In genomic region chr9:32384002-32384363, GRCh38 we compare ENCODE assay signal across 8 cellular contexts. TPM values are rescaled to one million over a fixed set of nuclear protein-coding genes. Genes with fewer than 3 reads are reported as not detected.
DNase-seq lines count a peak whose midpoint lies in the region; ATAC-seq and TF ChIP-seq lines count a peak whose summit lies in the region.

No MANE protein-coding gene starts in this region.

- H3K36me3 Mint-ChIP-seq in activated CD4-positive, alpha-beta T cell treated with anti-CD3 and anti-CD28 coated beads for 36 hours (ENCODE audit: low read depth): no peaks in the 10 kb centered on the region
- H3K36me3 Mint-ChIP-seq in activated naive CD8-positive, alpha-beta T cell treated with anti-CD3 and anti-CD28 coated beads for 36 hours: no peaks in the 10 kb centered on the region

- TF ChIP-seq CTCF in left lung (IDR thresholded peaks at IDR 0.05) (no peak), tibial nerve (IDR thresholded peaks at IDR 0.05) (no peak)

- H3K4me1 ChIP-seq in left lung: peaks cover 5 to 21% of the 10 kb centered on the region in 2 donors
- peaks cover 0 to 47% (median 6%) of the 10 kb centered on the region in 4 donors for H3K4me1 ChIP-seq in tibial nerve

- intact Hi-C loops in activated CD4-positive, alpha-beta T cell treated with anti-CD3 and anti-CD28 coated beads for 36 hours (cut with DNase I, micrococcal nuclease): loop anchor here (1.0 to 10.0 kb wide), 9 partner anchors 33 to 911 kb away; partner anchors contain the start of genes RIGI (in 2 of the 2), APTX (in 1 of the 2), B4GALT1 (in 1 of the 2) and NDUFB6 (in 1 of the 2)
- intact Hi-C loops in left lung (cut with DNase I): loop anchor here in 1 of 2 donors (10.0 kb wide), 1 partner anchor 191 kb away; the partner anchor contains the start of gene NDUFB6

- H3K4me3 ChIP-seq in left lung (peak overlapping the region; percentile 74 to 81), tibial nerve (peak overlapping the region; percentile 51 to 89 (median 83))

- H3K9me3 ChIP-seq in left lung: no peaks in the 10 kb centered on the region
- no peaks in the 10 kb centered on the region for H3K9me3 ChIP-seq in tibial nerve

- POLR2A ChIA-PET in activated CD4-positive, alpha-beta T cell treated with anti-CD3 and anti-CD28 coated beads for 36 hours (lab: Charles Lee): interaction anchor here (0.7 to 0.9 kb wide), 3 partner anchors 19 to 167 kb away, joined by 3 read pairs; no protein-coding TSS in a partner anchor

- DNase-seq in activated CD4-positive, alpha-beta T cell treated with anti-CD3 and anti-CD28 coated beads for 36 hours: no peak
- DNase-seq in activated CD4-positive, alpha-beta T cell treated with anti-CD3 and anti-CD28 coated beads, Interleukin-2, amount 50 U/mL, for 48 hours: no peak
- no peak for DNase-seq in activated naive CD8-positive, alpha-beta T cell treated with anti-CD3 and anti-CD28 coated beads for 36 hours
- DNase-seq in left lung (no peak), tibial nerve (ENCODE audit: low spot score in 2 of 2) (no peak), GM03348 (ENCODE audit: low spot score) (no peak), HuH-7.5 (ENCODE audit: low spot score) (no peak)

- peaks cover 16% of the 10 kb centered on the region for H3K4me1 Mint-ChIP-seq in activated CD4-positive, alpha-beta T cell treated with anti-CD3 and anti-CD28 coated beads for 36 hours
- H3K4me1 Mint-ChIP-seq in activated naive CD8-positive, alpha-beta T cell treated with anti-CD3 and anti-CD28 coated beads for 36 hours: peaks cover 22% of the 10 kb centered on the region

- H3K27me3 Mint-ChIP-seq in activated CD4-positive, alpha-beta T cell treated with anti-CD3 and anti-CD28 coated beads for 36 hours: peaks cover 17% of the 10 kb centered on the region
- H3K27me3 Mint-ChIP-seq in activated naive CD8-positive, alpha-beta T cell treated with anti-CD3 and anti-CD28 coated beads for 36 hours: peaks cover 17% of the 10 kb centered on the region

- CTCF ChIA-PET in activated CD4-positive, alpha-beta T cell treated with anti-CD3 and anti-CD28 coated beads for 36 hours (lab: Charles Lee): interaction anchor here (0.6 to 5.6 kb wide), 12 partner anchors 11 to 585 kb away, joined by 3 to 68 read pairs (median 4); partner anchors contain the start of genes NDUFB6, RIGI, SMIM27 and TOPORS

- WGBS in tibial nerve, 2 donors: 1% methylated on average over 13 of the region's 13 CpGs

- no peaks in the 10 kb centered on the region for H3K9me3 Mint-ChIP-seq in activated CD4-positive, alpha-beta T cell treated with anti-CD3 and anti-CD28 coated beads for 36 hours (ENCODE audit: low read depth)
- H3K9me3 Mint-ChIP-seq in activated naive CD8-positive, alpha-beta T cell treated with anti-CD3 and anti-CD28 coated beads for 36 hours: no peaks in the 10 kb centered on the region

- no peak for ATAC-seq in activated CD4-positive, alpha-beta T cell treated with anti-CD3 and anti-CD28 coated beads for 36 hours
- ATAC-seq in left lung (peak; percentile 28), HG02852 (IDR thresholded peaks at IDR 0.05; ENCODE audit: unreplicated experiment) (no peak)

- no peaks in the 10 kb centered on the region for H3K36me3 ChIP-seq in left lung
- H3K36me3 ChIP-seq in tibial nerve: no peaks in the 10 kb centered on the region

- H3K27ac Mint-ChIP-seq in activated CD4-positive, alpha-beta T cell treated with anti-CD3 and anti-CD28 coated beads for 36 hours: no peak overlapping the region
- H3K27ac Mint-ChIP-seq in activated naive CD8-positive, alpha-beta T cell treated with anti-CD3 and anti-CD28 coated beads for 36 hours: no peak overlapping the region

- H3K27ac ChIP-seq in left lung (peak overlapping the region; percentile 70 to 88), tibial nerve (peak overlapping the region; percentile 85 to 92 (median 90))

- peak overlapping the region; percentile 78 for H3K4me3 Mint-ChIP-seq in activated CD4-positive, alpha-beta T cell treated with anti-CD3 and anti-CD28 coated beads for 36 hours
- H3K4me3 Mint-ChIP-seq in activated naive CD8-positive, alpha-beta T cell treated with anti-CD3 and anti-CD28 coated beads for 36 hours: peak overlapping the region; percentile 73

- no peak for TF ChIP-seq EP300 in tibial nerve (IDR thresholded peaks at IDR 0.05)

- TF ChIP-seq POLR2A in tibial nerve (IDR thresholded peaks at IDR 0.05): no peak

- H3K27me3 ChIP-seq in left lung (peaks cover 0 to 22% of the 10 kb centered on the region in 2 donors), tibial nerve (no peaks in the 10 kb centered on the region)

RNA-seq across cellular contexts. Expression of gene ACO1, which starts 0.5 kb away (rescaled TPM):
- 10 to 100 TPM; 15.5 TPM for total RNA-seq in activated CD4-positive, alpha-beta T cell treated with anti-CD3 and anti-CD28 coated beads for 36 hours
- 10 to 100 TPM; 16.3 to 16.7 TPM for total RNA-seq in activated naive CD8-positive, alpha-beta T cell treated with anti-CD3 and anti-CD28 coated beads for 36 hours
- total RNA-seq in left lung (10 to 100 TPM; 40.2 to 45.1 TPM), tibial nerve (10 to 100 TPM; 33.7 to 62.4 (median 45.4) TPM)
